18 cellular contexts compared by ENCODE assay signal in genomic region chr12:105957058-105957457, GRCh38.
"Had no signal": no experiment of that assay in that cellular context is flagged by ENCODE, and none has a peak within 500 bp of the region (broad histone marks: within the 10 kb centered on the region; RNA-seq: fewer than 3 reads in every experiment).

No MANE protein-coding gene starts in this region.

- H3K27me3 ChIP-seq: body of pancreas, cardiac muscle cell, neural progenitor cell, thyroid gland had no signal

- DNase-seq: activated CD4-positive, alpha-beta T cell treated with anti-CD3 and anti-CD28 coated beads for 1 hour; activated CD4-positive, alpha-beta T cell treated with anti-CD3 and anti-CD28 coated beads, Interleukin-2, amount 50 U/mL, for 1 hour; activated CD8-positive, alpha-beta T cell treated with anti-CD3 and anti-CD28 coated beads, Interleukin-2, amount 10 ng/mL, durations not matched to agents 7 days and 5 days; activated gamma-delta T cell; activated naive CD4-positive, alpha-beta T cell treated with anti-CD3 and anti-CD28 coated beads, Interleukin-2, amount 50 U/mL, for 16 hours; activated naive CD8-positive, alpha-beta T cell treated with anti-CD3 and anti-CD28 coated beads, Interleukin-2, amount 50 U/mL, for 24 hours; body of pancreas; effector CD4-positive, alpha-beta T cell; naive thymus-derived CD8-positive, alpha-beta T cell; substantia nigra; thyroid gland had no signal

- H3K4me3 Mint-ChIP-seq: activated CD8-positive, alpha-beta T cell treated with anti-CD3 and anti-CD28 coated beads, Interleukin-2, amount 10 ng/mL, durations not matched to agents 7 days and 5 days; activated naive CD8-positive, alpha-beta T cell treated with anti-CD3 and anti-CD28 coated beads, Interleukin-2, amount 50 U/mL, for 24 hours; activated T-helper 1 cell treated with anti-CD3 and anti-CD28 coated beads, Interleukin-12 subunit alpha, Interleukin-12 subunit beta, Interleukin-2, Interleukin-4 antibody, amounts not matched to agents 30 ng/mL and 10 ng/mL and 1 ng/mL, durations not matched to agents 14 hours and 24 hours and 36 hours; naive thymus-derived CD8-positive, alpha-beta T cell; neural progenitor cell; stimulated activated naive CD8-positive, alpha-beta T cell treated with anti-CD3 and anti-CD28 coated beads, Interleukin-15, Interleukin-2, amounts not matched to agents 100 ng/mL and 50 ng/mL, for 24 hours; T-helper 2 cell treated with Interferon-gamma antibody and Interleukin-4, amounts not matched to agents 5 μg/mL and 100 μg/mL, for 36 hours had no signal

- H3K9me3 ChIP-seq: body of pancreas, thyroid gland had no signal

- H3K4me1 Mint-ChIP-seq: activated naive CD8-positive, alpha-beta T cell treated with anti-CD3 and anti-CD28 coated beads, Interleukin-2, amount 50 U/mL, for 24 hours; naive thymus-derived CD8-positive, alpha-beta T cell had no signal

- H3K4me1 ChIP-seq: neural progenitor cell had no signal

- H3K27ac ChIP-seq: body of pancreas, cardiac muscle cell, neural progenitor cell, thyroid gland, VCaP had no signal

- H3K27ac Mint-ChIP-seq: activated CD8-positive, alpha-beta T cell treated with anti-CD3 and anti-CD28 coated beads, Interleukin-2, amount 10 ng/mL, durations not matched to agents 7 days and 5 days; activated naive CD8-positive, alpha-beta T cell treated with anti-CD3 and anti-CD28 coated beads, Interleukin-2, amount 50 U/mL, for 24 hours; activated T-helper 1 cell treated with anti-CD3 and anti-CD28 coated beads, Interleukin-12 subunit alpha, Interleukin-12 subunit beta, Interleukin-2, Interleukin-4 antibody, amounts not matched to agents 30 ng/mL and 10 ng/mL and 1 ng/mL, durations not matched to agents 14 hours and 24 hours and 36 hours; naive thymus-derived CD8-positive, alpha-beta T cell; neural progenitor cell; stimulated activated naive CD8-positive, alpha-beta T cell treated with anti-CD3 and anti-CD28 coated beads, Interleukin-15, Interleukin-2, amounts not matched to agents 100 ng/mL and 50 ng/mL, for 24 hours; T-helper 2 cell treated with Interferon-gamma antibody and Interleukin-4, amounts not matched to agents 5 μg/mL and 100 μg/mL, for 36 hours had no signal

- H3K4me3 ChIP-seq: body of pancreas, cardiac muscle cell, lung, neural progenitor cell, thyroid gland had no signal

- H3K27me3 Mint-ChIP-seq: activated naive CD8-positive, alpha-beta T cell treated with anti-CD3 and anti-CD28 coated beads, Interleukin-2, amount 50 U/mL, for 24 hours had no signal

- H3K36me3 Mint-ChIP-seq: naive thymus-derived CD8-positive, alpha-beta T cell; neural progenitor cell had no signal

- ATAC-seq: activated CD8-positive, alpha-beta T cell treated with anti-CD3 and anti-CD28 coated beads, Interleukin-2, amount 10 ng/mL, durations not matched to agents 7 days and 5 days; activated naive CD8-positive, alpha-beta T cell treated with anti-CD3 and anti-CD28 coated beads, Interleukin-2, amount 50 U/mL, for 24 hours; body of pancreas; naive thymus-derived CD8-positive, alpha-beta T cell had no signal

- H3K36me3 ChIP-seq: cardiac muscle cell, neural progenitor cell, thyroid gland had no signal

- H3K9me3 Mint-ChIP-seq: activated naive CD8-positive, alpha-beta T cell treated with anti-CD3 and anti-CD28 coated beads, Interleukin-2, amount 50 U/mL, for 24 hours; activated T-helper 1 cell treated with anti-CD3 and anti-CD28 coated beads, Interleukin-12 subunit alpha, Interleukin-12 subunit beta, Interleukin-2, Interleukin-4 antibody, amounts not matched to agents 30 ng/mL and 10 ng/mL and 1 ng/mL, durations not matched to agents 14 hours and 24 hours and 36 hours; naive thymus-derived CD8-positive, alpha-beta T cell; T-helper 2 cell treated with Interferon-gamma antibody and Interleukin-4, amounts not matched to agents 5 μg/mL and 100 μg/mL, for 36 hours had no signal
